In the genomic region with DNA sequence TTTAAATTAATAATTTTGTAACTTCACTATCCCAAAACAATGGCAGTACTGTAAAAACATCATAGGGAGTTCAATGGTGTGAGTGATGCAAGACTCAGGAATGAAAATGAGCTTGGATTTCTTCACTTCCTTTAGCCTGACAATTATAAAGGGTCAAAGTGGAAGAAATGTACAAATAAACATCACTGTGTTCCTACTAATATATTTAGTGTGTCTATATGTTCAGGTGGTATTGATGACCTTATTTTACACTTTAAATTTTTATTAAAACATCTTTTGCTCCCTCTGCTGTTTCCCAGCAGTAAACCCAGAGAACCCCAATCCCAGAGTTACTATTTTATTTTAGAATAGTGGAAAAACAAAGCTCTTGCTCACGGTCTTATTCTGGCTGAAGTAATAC, we compare ENCODE assay signal across 9 cellular contexts. TPM values are rescaled to one million over a fixed set of nuclear protein-coding genes. Genes with fewer than 3 reads are reported as not detected.
DNase-seq lines count a peak whose midpoint lies in the region; ATAC-seq and TF ChIP-seq lines count a peak whose summit lies in the region.
"Had no signal": no experiment of that assay in that cellular context is flagged by ENCODE, and none has a peak within 500 bp of the region (broad histone marks: within the 10 kb centered on the region; RNA-seq: fewer than 3 reads in every experiment).

No MANE protein-coding gene starts in this region.

- no peaks in the 10 kb centered on the region for H3K9me3 ChIP-seq in A673 (ENCODE audit: low read depth, low read length, poor library complexity, severe bottlenecking)
- no peaks in the 10 kb centered on the region for H3K9me3 ChIP-seq in muscle layer of duodenum (ENCODE audit: control insufficient read depth in 1 of 2, low read length in 2 of 2)
- H3K9me3 ChIP-seq in left lung, result no peaks in the 10 kb centered on the region

- BruUV-seq in A673 (replicated peaks; lab: Mats Ljungman, UMichigan), result no TSS peak

- CTCF ChIA-PET in A673 (lab: Charles Lee), result interaction anchor here (0.9 kb wide), 1 partner anchor 107 kb away, joined by 3 read pairs; no protein-coding TSS in a partner anchor

- peak; percentile 17 for DNase-seq in A673 (ENCODE audit: low spot score)
- peak; percentile 33 for DNase-seq in HuH-7.5 (ENCODE audit: low spot score)
- no peak for DNase-seq in coronary artery (ENCODE audit: low spot score)
- DNase-seq in left lung, result no peak

- TF ChIP-seq CTCF in A673 (conservative IDR thresholded peaks at IDR 0.05; ENCODE audit: low read depth, low read length), result no peak
- no peak for TF ChIP-seq CTCF in coronary artery (IDR thresholded peaks at IDR 0.05)
- no peak for TF ChIP-seq CTCF in left lung (IDR thresholded peaks at IDR 0.05)

- intact Hi-C loops in A673 (cut with micrococcal nuclease; ENCODE audit: unreplicated experiment) (loop anchor here (2.0 kb wide), 1 partner anchor 103 kb away; no protein-coding TSS in a partner anchor), left lung (cut with DNase I) (loop anchor here in 1 of 2 donors (10.0 kb wide), 1 partner anchor 111 kb away; a partner anchor contains a TSS)

- peaks cover 6% of the 10 kb centered on the region for H3K4me1 ChIP-seq in A673 (ENCODE audit: insufficient read depth, low read length, poor library complexity, severe bottlenecking)
- peaks cover 0 to 7% of the 10 kb centered on the region in 2 donors for H3K4me1 ChIP-seq in muscle layer of duodenum (ENCODE audit: control insufficient read depth in 1 of 2, insufficient read depth in 2 of 2, low read length in 2 of 2)
- H3K4me1 ChIP-seq in left lung, result peaks cover 0 to 20% of the 10 kb centered on the region in 2 donors
- H3K4me1 ChIP-seq: BLaER1 treated with 17β-estradiol and CSF1 and Interleukin-3, amounts not matched to agents 10 nM and 100 nM had no signal

- H3K27me3 ChIP-seq in A673 (replicated peaks; ENCODE audit: insufficient read depth, low read depth, low read length, poor library complexity), result peaks cover 3% of the 10 kb centered on the region
- H3K27me3 ChIP-seq in muscle layer of duodenum (ENCODE audit: low read depth, low read length), result no peaks in the 10 kb centered on the region
- peaks cover 5 to 39% of the 10 kb centered on the region in 2 donors for H3K27me3 ChIP-seq in left lung
- H3K27me3 ChIP-seq: BLaER1 treated with 17β-estradiol and CSF1 and Interleukin-3, amounts not matched to agents 10 nM and 100 nM had no signal

- POLR2A ChIA-PET in A673 (lab: Charles Lee; ENCODE audit: low non-redundant PET), result no interaction called here

- H3K36me3 ChIP-seq in A673 (ENCODE audit: insufficient read depth, low read length, poor library complexity, severe bottlenecking) (no peaks in the 10 kb centered on the region), muscle layer of duodenum (ENCODE audit: control insufficient read depth in 1 of 2, insufficient read depth in 2 of 2, low read length in 2 of 2) (peaks cover 0 to 17% of the 10 kb centered on the region in 2 donors), left lung (no peaks in the 10 kb centered on the region)

- ATAC-seq in HG03457 (IDR thresholded peaks at IDR 0.05; ENCODE audit: unreplicated experiment) (no peak), left lung (no peak), GM21825 (IDR thresholded peaks at IDR 0.05; ENCODE audit: unreplicated experiment) (no peak), HG02763 (IDR thresholded peaks at IDR 0.05; ENCODE audit: unreplicated experiment) (no peak)

- peak overlapping the region; percentile 60 for H3K4me3 ChIP-seq in A673 (ENCODE audit: low read depth, low read length, poor library complexity, severe bottlenecking)
- H3K4me3 ChIP-seq in coronary artery, result peak overlapping the region; percentile 76
- H3K4me3 ChIP-seq in muscle layer of duodenum (ENCODE audit: low read depth in 1 of 2, low read length in 2 of 2), result peak overlapping the region; percentile 71 to 84
- H3K4me3 ChIP-seq in left lung, result peak overlapping the region in 1 of 2 donors; percentile 48
- H3K4me3 ChIP-seq: BLaER1 treated with 17β-estradiol and CSF1 and Interleukin-3, amounts not matched to agents 10 nM and 100 nM had no signal

- no peak overlapping the region for H3K27ac ChIP-seq in A673 (ENCODE audit: low read depth, low read length, poor library complexity, severe bottlenecking)
- H3K27ac ChIP-seq in coronary artery, result peak overlapping the region; percentile 77 to 90
- no peak overlapping the region for H3K27ac ChIP-seq in muscle layer of duodenum (ENCODE audit: low read length)
- peak overlapping the region in 1 of 2 donors; percentile 89 for H3K27ac ChIP-seq in left lung
- H3K27ac ChIP-seq: BLaER1 treated with 17β-estradiol and CSF1 and Interleukin-3, amounts not matched to agents 10 nM and 100 nM had no signal

RNA-seq across cellular contexts. Expression of a gene that starts 2.0 kb away (rescaled TPM):
- total RNA-seq in A673 (2021), result 2.8 and 3.6 TPM in 2 replicates
- total RNA-seq in left lung, result 10 to 100 TPM; 23.2 to 59.1 TPM

RNA-seq across cellular contexts. Expression of a gene that starts 53.3 kb away (rescaled TPM):
- total RNA-seq in A673 (2021) (not detected in 2 replicates), left lung (1 to 10 TPM in 1 of 2 donors, not detected in 1; 2.0 TPM)

Comparison
In these comparisons a context has a peak if more than half of its experiments do, and no peak if none do; other contexts are left out.
1. DNase-seq: peak in A673 (single experiment) and HuH-7.5 (single experiment); none in coronary artery (single experiment) and left lung (0 of 2).
2. H3K27ac ChIP-seq: peak in coronary artery (2 of 2); none in A673 (single experiment) and muscle layer of duodenum (single experiment).